13 cellular contexts compared by ENCODE assay signal in the genomic region with DNA sequence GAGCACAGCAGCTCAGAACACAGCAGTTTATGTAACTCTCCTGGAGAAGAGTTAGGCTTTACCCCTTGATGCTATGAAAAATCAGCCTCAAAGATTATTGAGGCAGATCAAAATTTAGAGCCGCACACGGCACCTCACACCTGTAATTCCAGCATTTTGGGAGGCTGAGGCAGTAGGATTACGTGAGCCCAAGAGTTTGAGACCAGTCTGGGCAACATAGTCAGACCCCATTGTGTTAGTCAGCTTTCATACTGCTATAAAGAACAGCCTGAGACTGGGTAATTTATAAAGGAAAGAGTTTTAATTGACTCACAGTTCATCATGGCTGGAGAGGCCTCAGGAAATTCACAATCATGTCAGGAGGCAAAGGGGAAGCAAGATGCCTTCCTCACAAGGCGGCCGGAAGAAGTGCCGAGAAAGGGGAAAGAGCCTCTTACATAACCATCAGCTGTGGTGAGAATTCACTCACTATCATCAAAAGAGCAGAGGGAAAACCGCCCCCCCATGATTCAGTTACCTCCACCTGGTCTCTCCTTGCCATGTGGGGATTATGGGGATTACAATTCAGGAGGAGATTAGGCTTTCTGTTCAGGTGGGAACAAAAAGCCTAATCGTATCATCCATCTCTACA.
DNase-seq lines count a peak whose midpoint lies in the region; ATAC-seq and TF ChIP-seq lines count a peak whose summit lies in the region.
"Had no signal": no experiment of that assay in that cellular context is flagged by ENCODE, and none has a peak within 500 bp of the region (broad histone marks: within the 10 kb centered on the region; RNA-seq: fewer than 3 reads in every experiment).

No MANE protein-coding gene starts in this region.

- CTCF ChIA-PET in activated CD8-positive, alpha-beta T cell treated with anti-CD3 and anti-CD28 coated beads for 36 hours (lab: Charles Lee): no interaction called here

- no peak for TF ChIP-seq POLR2A in right lobe of liver (IDR thresholded peaks at IDR 0.05)

- no peaks in the 10 kb centered on the region for H3K27me3 ChIP-seq in right lobe of liver

- TF ChIP-seq CTCF in activated CD8-positive, alpha-beta T cell treated with anti-CD3 and anti-CD28 coated beads for 36 hours (IDR thresholded peaks at IDR 0.05): no peak
- no peak for TF ChIP-seq CTCF in right lobe of liver (IDR thresholded peaks at IDR 0.05)

- peak overlapping the region; percentile 40 for H3K27ac Mint-ChIP-seq in activated CD8-positive, alpha-beta T cell treated with anti-CD3 and anti-CD28 coated beads for 36 hours
- H3K27ac Mint-ChIP-seq: T-cell, type B pancreatic cell had no signal

- DNase-seq in AML-193 (lab: John Stamatoyannopoulos, UW) (peak; percentile 82 to 88), KG1 (lab: John Stamatoyannopoulos, UW) (peak; percentile 33), right lobe of liver (peak in 1 of 3 donors; percentile 41), RPMI8226 (no peak), GM19240 (ENCODE audit: insufficient read length, low spot score) (no peak)
- no peak for DNase-seq in activated CD8-positive, alpha-beta T cell treated with anti-CD3 and anti-CD28 coated beads for 36 hours
- DNase-seq: midbrain, NCI-H1105, NCI-H774 had no signal

- H3K9me3 ChIP-seq in right lobe of liver: no peaks in the 10 kb centered on the region

- H3K4me1 ChIP-seq in right lobe of liver: no peaks in the 10 kb centered on the region

- H3K36me3 ChIP-seq in right lobe of liver: no peaks in the 10 kb centered on the region

- intact Hi-C loops in activated CD8-positive, alpha-beta T cell treated with anti-CD3 and anti-CD28 coated beads for 36 hours (cut with micrococcal nuclease): no loop called here
- intact Hi-C loops in right lobe of liver (cut with DNase I): no loop called here

- peaks cover 20% of the 10 kb centered on the region for H3K4me1 Mint-ChIP-seq in activated CD8-positive, alpha-beta T cell treated with anti-CD3 and anti-CD28 coated beads for 36 hours (ENCODE audit: low read depth)

- peaks cover 5% of the 10 kb centered on the region for H3K9me3 Mint-ChIP-seq in activated CD8-positive, alpha-beta T cell treated with anti-CD3 and anti-CD28 coated beads for 36 hours
- H3K9me3 Mint-ChIP-seq: T-cell, type B pancreatic cell had no signal

- ATAC-seq in activated CD8-positive, alpha-beta T cell treated with anti-CD3 and anti-CD28 coated beads for 36 hours: no peak
- ATAC-seq in right lobe of liver (peak; percentile 44 to 81 (median 76)), GM18868 (IDR thresholded peaks at IDR 0.05; ENCODE audit: unreplicated experiment) (no peak), HG03039 (IDR thresholded peaks at IDR 0.05; ENCODE audit: unreplicated experiment) (no peak)
- ATAC-seq: T-cell had no signal

- peaks cover 3% of the 10 kb centered on the region for H3K36me3 Mint-ChIP-seq in activated CD8-positive, alpha-beta T cell treated with anti-CD3 and anti-CD28 coated beads for 36 hours (ENCODE audit: low read depth)
- H3K36me3 Mint-ChIP-seq: T-cell, type B pancreatic cell had no signal

- no peak overlapping the region for H3K4me3 ChIP-seq in right lobe of liver

- no peak overlapping the region for H3K27ac ChIP-seq in right lobe of liver

- no peaks in the 10 kb centered on the region for H3K27me3 Mint-ChIP-seq in activated CD8-positive, alpha-beta T cell treated with anti-CD3 and anti-CD28 coated beads for 36 hours
- H3K27me3 Mint-ChIP-seq: T-cell, type B pancreatic cell had no signal

- POLR2A ChIA-PET in activated CD8-positive, alpha-beta T cell treated with anti-CD3 and anti-CD28 coated beads for 36 hours (lab: Charles Lee): interaction anchor here (0.7 kb wide), 1 partner anchor 143 kb away, joined by 3 read pairs; no protein-coding TSS in a partner anchor

- WGBS in right lobe of liver (ENCODE audit: insufficient coverage, low coverage, low lambda C conversion rate, missing lambda C conversion rate): 66% methylated on average over 8 of the region's 8 CpGs

- H3K4me3 Mint-ChIP-seq in activated CD8-positive, alpha-beta T cell treated with anti-CD3 and anti-CD28 coated beads for 36 hours: no peak overlapping the region
- H3K4me3 Mint-ChIP-seq: type B pancreatic cell had no signal

Comparison
In these comparisons a context has a peak if more than half of its experiments do, and no peak if none do; other contexts are left out.
1. DNase-seq: peak in AML-193 (2 of 2) and KG1 (single experiment); none in activated CD8-positive, alpha-beta T cell treated with anti-CD3 and anti-CD28 coated beads for 36 hours (single experiment), RPMI8226 (single experiment) and GM19240 (single experiment).
2. ATAC-seq: peak in right lobe of liver (4 of 4); none in activated CD8-positive, alpha-beta T cell treated with anti-CD3 and anti-CD28 coated beads for 36 hours (single experiment), GM18868 (single experiment) and HG03039 (single experiment).